ENCODE assay signal across 4 cellular contexts in genomic region chr10:46596542-46596941, GRCh38. TPM values are rescaled to one million over a fixed set of nuclear protein-coding genes. Genes with fewer than 3 reads are reported as not detected.
"Had no signal": no experiment of that assay in that cellular context is flagged by ENCODE, and none has a peak within 500 bp of the region (broad histone marks: within the 10 kb centered on the region; RNA-seq: fewer than 3 reads in every experiment).

No MANE protein-coding gene starts in this region.

RNA-seq across cellular contexts. Expression of gene GPRIN2, which starts 40.1 kb away (rescaled TPM):
- total RNA-seq: gastrocnemius medialis; natural killer cell treated with Interleukin-12 subunit alpha and Interleukin-12 subunit beta and Interleukin-15 and Interleukin-18, amount 100 ng/mL, for 72 hours; psoas muscle; T-cell had no signal
- polyA plus RNA-seq: psoas muscle had no signal
